In the genomic region with DNA sequence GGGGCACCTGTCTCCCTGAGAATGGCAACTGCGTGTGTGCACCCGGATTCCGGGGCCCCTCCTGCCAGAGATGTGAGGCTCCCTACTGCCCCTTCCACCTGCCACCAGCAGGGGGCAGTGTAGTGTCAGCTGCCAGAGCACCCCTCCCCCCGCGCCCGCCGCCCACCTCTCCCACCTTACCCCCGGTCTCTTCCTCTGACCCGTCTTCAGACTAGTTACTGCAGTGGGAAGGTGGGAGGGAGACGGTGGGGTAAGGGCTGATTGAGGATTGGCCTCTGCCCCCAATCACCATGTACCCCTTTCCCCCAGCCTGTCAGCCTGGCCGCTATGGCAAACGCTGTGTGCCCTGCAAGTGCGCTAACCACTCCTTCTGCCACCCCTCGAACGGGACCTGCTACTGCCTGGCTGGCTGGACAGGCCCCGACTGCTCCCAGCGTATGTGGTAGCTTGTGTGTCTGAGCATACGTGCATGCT, we compare ENCODE assay signal across 7 cellular contexts.
DNase-seq lines count a peak whose midpoint lies in the region; TF ChIP-seq lines count a peak whose summit lies in the region.

No MANE protein-coding gene starts in this region.

- TF ChIP-seq CTCF in GM10266 (IDR thresholded peaks at IDR 0.05; ENCODE audit: control insufficient read depth, insufficient read depth, low read depth, missing control alignments), result peak; percentile 80
- peak; percentile 67 for TF ChIP-seq CTCF in foreskin fibroblast (IDR thresholded peaks at IDR 0.05; ENCODE audit: low read depth, low read length)

- H3K4me3 ChIP-seq in foreskin fibroblast (ENCODE audit: low read depth in 1 of 2, low read length in 2 of 2), result no peak overlapping the region

- DNase-seq in GM10266 (ENCODE audit: extremely low spot score) (peak; percentile 86), NAMALWA (ENCODE audit: low spot score) (peak; percentile 67), activated T-cell treated with anti-CD3 and anti-CD28 coated beads for 24 hours (ENCODE audit: low read depth) (peak; percentile 36), foreskin fibroblast (no peak), NCI-H1048 (lab: John Stamatoyannopoulos, UW) (no peak), midbrain (lab: John Stamatoyannopoulos, UW) (no peak)
- DNase-seq in stimulated activated CD4-positive, alpha-beta T cell treated with anti-CD3 and anti-CD28 coated beads, Interleukin-12 subunit alpha, Interleukin-12 subunit beta, amount 100 ng/mL, for 4 hours, result peak; percentile 54

Comparison
In these comparisons a context has a peak if more than half of its experiments do, and no peak if none do; other contexts are left out.
1. DNase-seq: peak in GM10266 (single experiment), NAMALWA (single experiment), activated T-cell treated with anti-CD3 and anti-CD28 coated beads for 24 hours (single experiment) and stimulated activated CD4-positive, alpha-beta T cell treated with anti-CD3 and anti-CD28 coated beads, Interleukin-12 subunit alpha, Interleukin-12 subunit beta, amount 100 ng/mL, for 4 hours (single experiment); none in foreskin fibroblast (0 of 2), NCI-H1048 (single experiment) and midbrain (single experiment).